ENCODE assay signal across 8 cellular contexts in the genomic region with DNA sequence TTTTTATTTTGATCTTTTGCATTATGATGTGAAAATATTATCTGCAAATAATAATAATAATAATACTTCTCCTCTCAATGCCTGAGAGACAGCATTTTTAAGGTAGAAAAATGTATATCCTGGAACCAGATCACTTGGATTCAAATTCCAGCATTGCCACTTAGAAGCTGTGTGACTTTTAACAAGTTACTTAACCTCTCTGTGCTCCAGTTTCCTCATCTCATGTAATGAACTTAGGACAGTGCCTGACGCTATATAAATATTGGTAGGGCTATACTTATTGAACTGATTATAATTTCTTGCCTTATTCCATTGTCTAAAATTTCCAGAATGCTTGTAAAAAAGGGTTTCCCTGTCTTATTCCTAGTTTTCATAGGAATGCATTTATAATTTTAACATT.
"Had no signal": no experiment of that assay in that cellular context is flagged by ENCODE, and none has a peak within 500 bp of the region (broad histone marks: within the 10 kb centered on the region; RNA-seq: fewer than 3 reads in every experiment).

No MANE protein-coding gene starts in this region.

- H3K4me3 ChIP-seq: GM23248 had no signal

- H3K27ac ChIP-seq: GM23248, HL-60 had no signal

- DNase-seq: GM23248, GOT3, H9, HCEC 1CT, HFFc6, KG1 had no signal

- H2AFZ ChIP-seq: GM23248 had no signal

- FAIRE-seq: H54 had no signal

- H3K9ac ChIP-seq: GM23248 had no signal
